In the genomic region with DNA sequence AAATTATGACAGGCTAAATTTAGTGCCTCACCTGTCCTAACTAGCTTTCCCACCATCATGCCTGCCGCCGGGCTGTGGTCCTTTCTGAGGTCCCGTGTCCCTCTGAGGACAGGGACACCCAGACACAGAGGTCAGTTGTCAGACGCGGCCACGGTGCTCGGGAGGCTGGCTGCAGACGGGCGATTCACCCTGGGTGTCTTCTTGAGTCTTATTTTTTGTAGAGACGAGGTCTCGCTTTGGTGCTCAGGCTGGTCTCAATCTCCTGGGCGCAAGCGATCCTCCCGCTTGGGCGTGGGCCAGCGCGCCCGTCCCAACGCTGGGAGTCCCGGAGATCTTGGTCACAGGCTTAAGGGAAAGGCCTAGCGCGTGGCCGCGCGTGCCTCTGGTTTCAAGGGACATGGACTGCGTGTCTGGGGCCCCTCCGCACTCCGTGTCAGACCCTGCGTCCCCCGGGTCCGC, we compare ENCODE assay signal across 1 cellular context.
TF ChIP-seq lines count a peak whose summit lies in the region.

No MANE protein-coding gene starts in this region.

TF ChIP-seq in K562, 482 proteins besides CTCF, POLR2A, EP300 and RAD21 (continued from another document):
- 0 out of 2 replicates have a peak, but pooled peaks have one; percentile 9 for TF ChIP-seq ZBTB40 (IDR thresholded peaks at IDR 0.05)
- TF ChIP-seq ZBTB40 (CRISPR knock-in tag; IDR thresholded peaks at IDR 0.05), result no peak
- no peak for TF ChIP-seq ZNF347 (CRISPR knock-in tag; IDR thresholded peaks at IDR 0.05; ENCODE audit: low read depth)
- no peak for TF ChIP-seq NELFE (IDR thresholded peaks at IDR 0.05; ENCODE audit: insufficient read depth, insufficient read length)
- no peak for TF ChIP-seq TEAD4 (IDR thresholded peaks at IDR 0.05; ENCODE audit: low read length)
- TF ChIP-seq TEAD4 (CRISPR knock-in tag; IDR thresholded peaks at IDR 0.05; ENCODE audit: borderline replicate concordance), result peak; percentile 90; the same call in 1 of the 2 replicates
- TF ChIP-seq ZC3H11A (IDR thresholded peaks at IDR 0.05; ENCODE audit: low read depth, low read length), result no peak
- no peak for TF ChIP-seq ELF4 (CRISPR knock-in tag; IDR thresholded peaks at IDR 0.05)
- no peak for TF ChIP-seq BRD9 (IDR thresholded peaks at IDR 0.05; ENCODE audit: low read depth, partially characterized antibody)
